1 cellular context compared by ENCODE assay signal in the genomic region with DNA sequence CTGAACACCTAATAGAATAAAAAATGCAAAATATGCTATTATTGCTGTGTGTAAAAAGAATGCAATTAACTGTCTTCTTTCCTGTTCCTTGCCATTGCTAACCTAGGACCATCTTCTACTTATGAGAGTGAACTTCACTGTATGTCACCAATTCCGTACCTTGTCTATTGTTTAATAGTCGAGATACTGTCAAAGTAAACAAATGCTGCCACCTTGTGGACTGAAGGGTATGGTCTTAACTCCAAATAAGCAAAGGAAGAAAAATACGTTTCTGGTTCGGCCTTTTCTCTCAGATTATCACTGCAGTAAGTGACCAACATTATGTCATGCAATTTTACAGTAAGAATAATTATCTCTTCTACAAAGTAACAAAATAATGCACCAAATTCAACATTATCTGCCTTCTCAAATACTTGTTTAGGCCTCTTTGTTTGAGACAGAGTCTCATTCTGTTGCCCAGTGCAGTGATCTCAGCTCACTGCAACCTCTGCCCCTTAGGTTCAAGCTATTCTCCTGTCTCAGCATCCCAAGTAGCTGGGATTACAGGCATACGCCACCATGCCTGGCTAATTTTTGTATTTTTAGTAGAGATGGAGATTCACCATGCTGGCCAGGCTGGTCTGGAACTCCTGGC.
A peak's percentile ranks its signal among the peaks of the same experiment; 100 is the strongest.
TF ChIP-seq lines count a peak whose summit lies in the region.

No MANE protein-coding gene starts in this region.

TF ChIP-seq in HepG2, 621 proteins besides CTCF, POLR2A, EP300 and RAD21 (continued from another document):
- TF ChIP-seq ZBTB10 (CRISPR knock-in tag; IDR thresholded peaks at IDR 0.05; ENCODE audit: borderline replicate concordance) (no peak), HHEX (CRISPR knock-in tag; IDR thresholded peaks at IDR 0.05) (no peak), ZKSCAN8 (CRISPR knock-in tag; IDR thresholded peaks at IDR 0.05; ENCODE audit: borderline replicate concordance) (no peak), HIVEP1 (CRISPR knock-in tag; IDR thresholded peaks at IDR 0.05) (no peak), ZNF772 (CRISPR knock-in tag; IDR thresholded peaks at IDR 0.05) (no peak), ZBTB39 (CRISPR knock-in tag; IDR thresholded peaks at IDR 0.05) (no peak)
- TF ChIP-seq, protein P1, sequence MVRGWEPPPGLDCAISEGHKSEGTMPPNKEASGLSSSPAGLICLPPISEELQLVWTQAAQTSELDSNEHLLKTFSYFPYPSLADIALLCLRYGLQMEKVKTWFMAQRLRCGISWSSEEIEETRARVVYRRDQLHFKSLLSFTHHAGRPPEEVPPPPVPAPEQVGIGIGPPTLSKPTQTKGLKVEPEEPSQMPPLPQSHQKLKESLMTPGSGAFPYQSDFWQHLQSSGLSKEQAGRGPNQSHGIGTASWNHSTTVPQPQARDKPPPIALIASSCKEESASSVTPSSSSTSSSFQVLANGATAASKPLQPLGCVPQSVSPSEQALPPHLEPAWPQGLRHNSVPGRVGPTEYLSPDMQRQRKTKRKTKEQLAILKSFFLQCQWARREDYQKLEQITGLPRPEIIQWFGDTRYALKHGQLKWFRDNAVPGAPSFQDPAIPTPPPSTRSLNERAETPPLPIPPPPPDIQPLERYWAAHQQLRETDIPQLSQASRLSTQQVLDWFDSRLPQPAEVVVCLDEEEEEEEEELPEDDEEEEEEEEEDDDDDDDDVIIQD (CRISPR knock-in tag; IDR thresholded peaks at IDR 0.05; ENCODE audit: low read depth) = peak; percentile 67; the same call in 1 of the 2 replicates
